Comparison of ENCODE assay signal across 19 cellular contexts in genomic region chr2:1510184-1510583, GRCh38.
DNase-seq lines count a peak whose midpoint lies in the region; ATAC-seq and TF ChIP-seq lines count a peak whose summit lies in the region.
"Had no signal": no experiment of that assay in that cellular context is flagged by ENCODE, and none has a peak within 500 bp of the region (broad histone marks: within the 10 kb centered on the region; RNA-seq: fewer than 3 reads in every experiment).

No MANE protein-coding gene starts in this region.

- ATAC-seq in Right ventricle myocardium superior (ENCODE audit: poor library complexity) (peak; percentile 15), left cardiac atrium (no peak), left ventricle myocardium superior (peak; percentile 31)
- ATAC-seq: K562 had no signal

- no peak for TF ChIP-seq CTCF in coronary artery (IDR thresholded peaks at IDR 0.05)

- DNase-seq in NCI-H2171 treated with DMSO at 0.1 percent for 48 hours (lab: John Stamatoyannopoulos, UW) (peak; percentile 36), NCI-H2171 (lab: John Stamatoyannopoulos, UW) (no peak), Right ventricle myocardium superior (no peak), left cardiac atrium (no peak), left ventricle myocardium superior (no peak), AG08395 (ENCODE audit: low spot score) (no peak), NCI-H2029 treated with DMSO at 0.1 percent for 48 hours (lab: John Stamatoyannopoulos, UW) (no peak), coronary artery (ENCODE audit: low spot score) (no peak)
- DNase-seq: activated CD4-positive, alpha-beta T cell treated with anti-CD3 and anti-CD28 coated beads for 48 hours; anterior cingulate cortex; effector CD8-positive, alpha-beta T cell; HFFc6; islet precursor cell; NCI-H2029; NCI-H526; SJCRH30 had no signal

- H3K4me3 ChIP-seq in coronary artery, result no peak overlapping the region
- H3K4me3 ChIP-seq: K562, neural progenitor cell, SJCRH30 had no signal

- H3K27ac ChIP-seq in coronary artery, result no peak overlapping the region
- H3K27ac ChIP-seq: C4-2B, neural progenitor cell, SJCRH30 had no signal

- intact Hi-C loops in Right ventricle myocardium superior (cut with DNase I) (no loop called here), left cardiac atrium (cut with DNase I) (no loop called here), left ventricle myocardium superior (cut with micrococcal nuclease) (no loop called here)

Comparison
In these comparisons a context has a peak if more than half of its experiments do, and no peak if none do; other contexts are left out.
1. ATAC-seq: peak in Right ventricle myocardium superior (single experiment) and left ventricle myocardium superior (single experiment); none in left cardiac atrium (0 of 2).